8 cellular contexts compared by ENCODE assay signal in the genomic region with DNA sequence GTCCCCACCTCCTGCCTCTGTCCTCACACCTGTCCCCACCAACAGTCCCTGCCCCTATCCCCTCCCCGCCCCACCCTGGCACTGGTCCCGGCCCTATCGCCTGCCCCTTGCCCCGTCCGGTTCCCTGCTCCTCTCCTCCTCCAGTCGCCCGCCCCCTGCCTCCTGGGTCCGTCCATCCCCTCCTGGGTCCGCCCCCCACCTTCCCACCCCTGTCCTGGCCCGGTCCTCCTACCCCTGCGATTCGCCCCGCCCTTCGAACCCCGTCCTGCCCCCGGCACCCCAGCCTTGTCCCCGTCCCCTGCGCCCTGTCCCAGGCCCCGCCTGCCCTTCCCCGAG. TPM values are rescaled to one million over a fixed set of nuclear protein-coding genes. Genes with fewer than 3 reads are reported as not detected.
DNase-seq lines count a peak whose midpoint lies in the region; ATAC-seq and TF ChIP-seq lines count a peak whose summit lies in the region.

No MANE protein-coding gene starts in this region.

- peak overlapping the region; percentile 58 to 61 for H3K27ac Mint-ChIP-seq in T-cell

- no peaks in the 10 kb centered on the region for H3K27me3 Mint-ChIP-seq in T-cell

- ATAC-seq in T-cell (replicated peaks in 1 of 4) (peak in 3 of 4 experiments; percentile 9 to 16 (median 11)), HG03442 (IDR thresholded peaks at IDR 0.05; ENCODE audit: unreplicated experiment) (no peak)

- CTCF ChIA-PET in T-cell (lab: Charles Lee) = interaction anchor here in 1 of 2 donors (0.6 kb wide), 1 partner anchor 353 kb away, joined by 5 read pairs; no protein-coding TSS in a partner anchor

- H3K4me3 Mint-ChIP-seq in T-cell = peak overlapping the region; percentile 76 to 86 (median 83)

- DNase-seq in GM12864 (ENCODE audit: low read depth) (no peak), T-cell (no peak), germinal center (ENCODE audit: low spot score) (peak; percentile 23), retinal pigment epithelial cell (ENCODE audit: low read depth) (no peak), islet precursor cell (no peak), A172 (ENCODE audit: low spot score) (no peak)
- DNase-seq in activated effector memory CD4-positive, alpha-beta T cell treated with anti-CD3 and anti-CD28 coated beads, Interleukin-2, amount 50 U/mL, for 16 hours = no peak

- peak overlapping the region; percentile 85 for H3K4me3 ChIP-seq in GM12864 (ENCODE audit: low read depth, low read length)
- H3K4me3 ChIP-seq in retinal pigment epithelial cell (ENCODE audit: low read length) = peak overlapping the region; percentile 64

- TF ChIP-seq CTCF in GM12864 (IDR thresholded peaks at IDR 0.05; ENCODE audit: low read depth, low read length, missing control alignments) (no peak), retinal pigment epithelial cell (conservative IDR thresholded peaks at IDR 0.05; ENCODE audit: low read depth, low read length) (no peak)

- H3K9me3 Mint-ChIP-seq in T-cell = no peaks in the 10 kb centered on the region

- peaks cover 14 to 25% (median 18%) of the 10 kb centered on the region in 3 donors for H3K4me1 Mint-ChIP-seq in T-cell

- peaks cover 6% of the 10 kb centered on the region for H3K36me3 Mint-ChIP-seq in T-cell

- POLR2A ChIA-PET in T-cell (lab: Charles Lee) = no interaction called here

RNA-seq across cellular contexts. Expression of gene EDF1, which starts 0.4 kb away (rescaled TPM):
- total RNA-seq in T-cell = 100 to 1,000 TPM; 236 to 314 (median 297) TPM
- 882 and 886 TPM in 2 replicates for total RNA-seq in A172 (2014; rRNA removed; shearing (Covaris generic))

RNA-seq across cellular contexts. Expression of gene MAMDC4, which starts 13.6 kb away (rescaled TPM):
- total RNA-seq in T-cell = 10 to 100 TPM in 1 of 5 donors, 1 to 10 TPM in 4; 3.0 to 10.7 (median 7.1) TPM
- 7.3 and 8.0 TPM in 2 replicates for total RNA-seq in A172 (2014; rRNA removed; shearing (Covaris generic))

RNA-seq across cellular contexts. Expression of gene PHPT1, which starts 16.5 kb away (rescaled TPM):
- total RNA-seq in T-cell = 10 to 100 TPM; 23.3 to 56.8 (median 43.5) TPM
- total RNA-seq in A172 (2014; rRNA removed; shearing (Covaris generic)) = 119 and 151 TPM in 2 replicates

RNA-seq across cellular contexts. Expression of gene TRAF2, which starts 20.6 kb away (rescaled TPM):
- 10 to 100 TPM; 20.9 to 38.7 (median 33.7) TPM for total RNA-seq in T-cell
- 20.9 and 28.4 TPM in 2 replicates for total RNA-seq in A172 (2014; rRNA removed; shearing (Covaris generic))

RNA-seq across cellular contexts. Expression of gene AJM1, which starts 23.5 kb away (rescaled TPM):
- 1 to 10 TPM; 2.1 to 7.5 (median 5.1) TPM for total RNA-seq in T-cell
- total RNA-seq in A172 (2014; rRNA removed; shearing (Covaris generic)) = 1.8 and 2.1 TPM in 2 replicates
